1 cellular context compared by ENCODE assay signal in the genomic region with DNA sequence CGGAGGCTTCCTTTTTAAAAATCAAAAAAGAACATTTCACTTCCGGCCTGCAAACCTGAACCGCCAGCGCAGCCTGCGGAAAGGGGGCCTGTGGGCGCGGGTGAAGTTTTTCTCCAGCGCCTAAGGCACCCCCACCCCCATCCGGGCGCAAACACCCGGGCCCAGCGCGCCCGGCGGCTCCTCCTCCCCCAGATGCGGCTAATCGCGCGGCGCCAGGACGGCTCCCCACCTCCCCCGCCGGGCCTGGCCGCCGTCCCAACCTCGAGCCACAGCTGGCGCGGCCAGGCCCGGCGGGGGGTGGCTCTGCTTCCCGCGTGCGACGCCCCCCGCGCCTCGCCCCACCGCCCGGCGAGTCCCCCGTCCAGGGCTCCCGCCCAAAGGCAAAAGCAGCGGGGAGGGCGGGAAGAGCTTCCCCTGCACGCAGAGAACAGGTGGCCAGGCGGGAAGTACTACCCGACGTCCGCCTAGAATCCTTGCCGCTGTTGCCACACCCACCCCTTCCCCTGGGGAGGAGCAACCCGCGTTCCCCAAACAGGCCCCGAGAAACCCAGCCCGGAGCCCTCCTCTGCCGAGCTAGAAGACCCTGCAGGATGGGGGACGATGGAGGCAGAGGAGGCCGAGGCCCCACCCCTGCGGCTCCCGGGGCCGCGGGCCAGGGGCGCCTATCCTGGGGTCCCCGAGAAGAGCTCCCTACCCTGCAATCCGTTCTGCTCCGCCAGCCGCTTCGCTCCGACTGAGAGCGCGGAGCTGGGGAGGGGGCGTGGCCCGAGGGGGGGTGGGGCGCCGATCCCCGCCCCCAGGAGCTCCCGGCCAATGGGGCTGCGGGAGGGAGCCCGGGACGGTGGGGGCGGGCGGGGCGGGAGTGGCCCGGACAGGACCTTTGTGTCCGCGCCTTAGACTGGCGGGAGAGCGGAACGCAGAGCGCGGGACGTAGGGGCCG.
TF ChIP-seq lines count a peak whose summit lies in the region.

A gene (minus strand): TSS at position 735 of the 940 bp plus-strand sequence. CDS start 9,678 bp downstream, outside the sequence.

TF ChIP-seq in IMR-90, 13 proteins besides CTCF, POLR2A, EP300 and RAD21 (continued from another document):
- peak; percentile 69 for TF ChIP-seq CEBPB (IDR thresholded peaks at IDR 0.05; ENCODE audit: low read depth, low read length)
- TF ChIP-seq SMC3 (IDR thresholded peaks at IDR 0.05; ENCODE audit: low read depth, low read length), result no peak
- TF ChIP-seq MXI1 (IDR thresholded peaks at IDR 0.05; ENCODE audit: borderline replicate concordance, low read depth, low read length), result 0 out of 2 replicates have a peak, but pooled peaks have one; percentile 26
- TF ChIP-seq MAZ (IDR thresholded peaks at IDR 0.05; ENCODE audit: borderline replicate concordance, low read depth, low read length), result peak; percentile 81; the same call in 1 of the 2 replicates
